Comparison of ENCODE assay signal across 8 cellular contexts in genomic region chr11:9575531-9576240, GRCh38. TPM values are rescaled to one million over a fixed set of nuclear protein-coding genes. Genes with fewer than 3 reads are reported as not detected.
DNase-seq lines count a peak whose midpoint lies in the region; FAIRE-seq and TF ChIP-seq lines count a peak whose summit lies in the region.

No MANE protein-coding gene starts in this region.

- peak overlapping the region; percentile 86 for H3K27ac Mint-ChIP-seq in endothelial cell (ENCODE audit: unreplicated experiment)

- intact Hi-C loops in ovary (cut with DNase I) = no loop called here

- H3K4me2 ChIP-seq in OCI-LY1 (ENCODE audit: low read length) = peak overlapping the region; percentile 96

- peak overlapping the region; percentile 85 for H3K27ac ChIP-seq in OCI-LY1 (ENCODE audit: low read depth, low read length, poor library complexity, severe bottlenecking)
- H3K27ac ChIP-seq in ovary = peak overlapping the region; percentile 94 to 98

- H3K4me3 Mint-ChIP-seq in endothelial cell (ENCODE audit: unreplicated experiment) = peak overlapping the region; percentile 97

- no peaks in the 10 kb centered on the region for H4K20me1 ChIP-seq in OCI-LY1 (ENCODE audit: insufficient read depth, low read length)

- DNase-seq in endothelial cell (ENCODE audit: low spot score) (no peak), ovary (no peak), NCI-H2107 treated with DMSO at 0.1 percent for 48 hours (lab: John Stamatoyannopoulos, UW; ENCODE audit: unreplicated experiment) (no peak), HTR-8/SVneo (ENCODE audit: insufficient read length, low spot score) (no peak), RCC 7860 (ENCODE audit: low spot score) (no peak), MV-4-11 (lab: John Stamatoyannopoulos, UW) (no peak)

- H3K9ac ChIP-seq in ES-I3 (ENCODE audit: low read depth, low read length) (peak overlapping the region; percentile 66), OCI-LY1 (ENCODE audit: low read length) (peak overlapping the region; percentile 99)

- peaks cover 64% of the 10 kb centered on the region for H3K79me2 ChIP-seq in OCI-LY1 (ENCODE audit: insufficient read depth, low read length)

- H3K9me3 ChIP-seq in ES-I3 (ENCODE audit: control insufficient read depth, insufficient read depth, low read length) (no peaks in the 10 kb centered on the region), OCI-LY1 (ENCODE audit: low read length) (no peaks in the 10 kb centered on the region), ovary (no peaks in the 10 kb centered on the region)

- no peaks in the 10 kb centered on the region for H3K9me2 ChIP-seq in OCI-LY1 (ENCODE audit: low read depth, low read length)

- H3K36me3 Mint-ChIP-seq in endothelial cell (ENCODE audit: low read depth, unreplicated experiment) = peaks cover 11% of the 10 kb centered on the region

- peaks cover 14% of the 10 kb centered on the region for H3K27me3 Mint-ChIP-seq in endothelial cell (ENCODE audit: unreplicated experiment)

- peaks cover 19% of the 10 kb centered on the region for H3K4me1 Mint-ChIP-seq in endothelial cell (ENCODE audit: unreplicated experiment)

- no peak overlapping the region for H2AFZ ChIP-seq in OCI-LY1 (ENCODE audit: low read length)

- H3K4me1 ChIP-seq in ES-I3 (ENCODE audit: insufficient read depth, low read length) (peaks cover 14% of the 10 kb centered on the region), OCI-LY1 (ENCODE audit: insufficient read depth, low read length, severe bottlenecking) (peaks cover 53% of the 10 kb centered on the region), ovary (ENCODE audit: insufficient read depth) (no peaks in the 10 kb centered on the region)

- no peak for TF ChIP-seq CTCF in OCI-LY1 (IDR thresholded peaks at IDR 0.05; ENCODE audit: low read length)
- TF ChIP-seq CTCF in endothelial cell (IDR thresholded peaks at IDR 0.05; ENCODE audit: unreplicated experiment) = no peak
- no peak for TF ChIP-seq CTCF in ovary (IDR thresholded peaks at IDR 0.05)

- FAIRE-seq in HTR-8/SVneo (lab: Jason Lieb, UNC) = no peak
- no peak for FAIRE-seq in RCC 7860 (lab: Jason Lieb, UNC)

- peaks cover 2% of the 10 kb centered on the region; the same call in 1 of the 2 replicates for H3F3A ChIP-seq in OCI-LY1 (ENCODE audit: insufficient read depth, low read length)

- 5 to 11% (median 9%) methylated on average over 11 of the region's 11 CpGs for WGBS in ovary, 3 donors

- H3K36me3 ChIP-seq in ES-I3 (ENCODE audit: insufficient read depth, low read length) (peaks cover 27% of the 10 kb centered on the region), OCI-LY1 (ENCODE audit: insufficient read depth, low read length) (peaks cover 61% of the 10 kb centered on the region), ovary (no peaks in the 10 kb centered on the region)

- peak overlapping the region; percentile 99 for H3K4me3 ChIP-seq in OCI-LY1 (ENCODE audit: low read depth, low read length, poor library complexity, severe bottlenecking)
- H3K4me3 ChIP-seq in ovary = peak overlapping the region; percentile 80

- TF ChIP-seq EP300 in ovary (IDR thresholded peaks at IDR 0.05) = no peak

- no peak for TF ChIP-seq POLR2A in ovary (IDR thresholded peaks at IDR 0.05)

- H3K9me3 Mint-ChIP-seq in endothelial cell (ENCODE audit: unreplicated experiment) = no peaks in the 10 kb centered on the region

- H3K27me3 ChIP-seq in OCI-LY1 (ENCODE audit: insufficient read depth, low read length) (no peaks in the 10 kb centered on the region), ovary (no peaks in the 10 kb centered on the region)

RNA-seq across cellular contexts. Expression of gene WEE1, which starts 2.2 kb away (rescaled TPM):
- total RNA-seq in endothelial cell (ENCODE audit: unreplicated experiment) = 24.0 TPM
- total RNA-seq in ovary = 10 to 100 TPM; 10.5 to 55.4 (median 21.6) TPM
- 10 to 100 TPM; 10.6 to 27.4 TPM for polyA plus RNA-seq in ovary
